10 cellular contexts compared by ENCODE assay signal in the genomic region with DNA sequence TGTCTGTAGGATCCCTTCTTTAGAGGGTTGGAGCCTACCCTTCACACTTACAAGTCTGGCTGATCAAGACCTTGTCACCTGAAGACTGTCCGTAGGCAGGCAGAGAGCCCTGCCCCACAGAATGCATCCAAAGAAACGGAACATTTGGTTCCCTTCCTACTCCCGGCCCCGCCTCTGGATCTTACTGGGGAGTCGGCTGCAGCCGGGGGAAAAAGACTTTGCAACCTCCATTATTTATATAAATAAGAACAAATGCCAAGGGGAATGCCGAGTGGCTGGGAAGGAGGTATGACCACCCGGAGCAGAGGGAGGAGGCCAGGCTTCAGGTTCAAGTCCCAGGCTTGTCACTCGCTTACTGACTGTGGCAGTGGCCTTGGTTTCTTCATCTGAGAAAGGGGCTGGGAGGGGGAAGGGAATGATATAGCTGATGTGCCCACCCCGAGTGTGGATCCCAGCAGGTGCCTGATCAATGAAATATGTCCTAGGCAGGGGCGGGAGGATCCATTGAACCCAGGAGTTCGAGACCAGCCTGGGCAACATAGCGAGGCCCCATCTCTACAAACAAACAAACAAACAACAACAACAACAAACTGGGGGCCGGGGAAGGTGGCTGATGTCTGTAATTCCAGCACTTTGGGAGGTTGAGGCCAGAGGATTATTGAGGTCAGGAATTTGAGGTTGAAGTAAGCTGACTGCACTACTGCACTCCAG. TPM values are rescaled to one million over a fixed set of nuclear protein-coding genes. Genes with fewer than 3 reads are reported as not detected.
DNase-seq lines count a peak whose midpoint lies in the region; ATAC-seq and TF ChIP-seq lines count a peak whose summit lies in the region.
"Had no signal": no experiment of that assay in that cellular context is flagged by ENCODE, and none has a peak within 500 bp of the region (broad histone marks: within the 10 kb centered on the region; RNA-seq: fewer than 3 reads in every experiment).

No MANE protein-coding gene starts in this region.

- H3K9me3 ChIP-seq in mucosa of rectum (ENCODE audit: control insufficient read depth in 2 of 2, low read length in 2 of 2) (no peaks in the 10 kb centered on the region), tibial artery (no peaks in the 10 kb centered on the region)

- peak overlapping the region; percentile 4 to 43 for H3K9ac ChIP-seq in mucosa of rectum (ENCODE audit: low read depth in 1 of 2, low read length in 2 of 2)

- peak overlapping the region; percentile 3 for H3K27ac Mint-ChIP-seq in central memory CD8-positive, alpha-beta T cell (ENCODE audit: low read depth)
- no peak overlapping the region for H3K27ac Mint-ChIP-seq in mesothelial cell of epicardium

- DNase-seq in activated T-cell treated with anti-CD3 and anti-CD28 coated beads, Interleukin-2, amount 50 U/mL, for 4 hours: no peak
- DNase-seq in activated T-cell treated with anti-CD3 and anti-CD28 coated beads, Interleukin-2, amount 50 U/mL, for 1 hour: no peak
- no peak for DNase-seq in central memory CD8-positive, alpha-beta T cell (ENCODE audit: low spot score in 2 of 2)
- peak; percentile 81 to 90 for DNase-seq in tibial artery
- no peak for DNase-seq in OCI-M1 (lab: John Stamatoyannopoulos, UW)
- no peak for DNase-seq in EL
- no peak for DNase-seq in mesothelial cell of epicardium (ENCODE audit: low spot score in 2 of 2, unreplicated experiment in 2 of 2)
- DNase-seq: effector CD8-positive, alpha-beta T cell; NCI-H1105 had no signal

- H3K36me3 ChIP-seq in mucosa of rectum (ENCODE audit: control insufficient read depth in 2 of 2, insufficient read depth in 2 of 2, low read length in 2 of 2): no peaks in the 10 kb centered on the region
- no peaks in the 10 kb centered on the region for H3K36me3 ChIP-seq in tibial artery

- peaks cover 61% of the 10 kb centered on the region for H3K4me1 Mint-ChIP-seq in activated T-cell treated with anti-CD3 and anti-CD28 coated beads, Interleukin-2, amount 50 U/mL, for 4 hours (ENCODE audit: low read depth)
- peaks cover 9% of the 10 kb centered on the region for H3K4me1 Mint-ChIP-seq in central memory CD8-positive, alpha-beta T cell
- peaks cover 29% of the 10 kb centered on the region for H3K4me1 Mint-ChIP-seq in mesothelial cell of epicardium

- H3K4me3 ChIP-seq in mucosa of rectum (ENCODE audit: low read length in 2 of 2) (peak overlapping the region in 1 of 2 donors; percentile 42), tibial artery (no peak overlapping the region)

- H3K27me3 ChIP-seq in mucosa of rectum (ENCODE audit: control insufficient read depth in 2 of 2, insufficient read depth in 2 of 2, low read length in 2 of 2) (no peaks in the 10 kb centered on the region), tibial artery (no peaks in the 10 kb centered on the region)

- no peaks in the 10 kb centered on the region for H3K9me3 Mint-ChIP-seq in activated T-cell treated with anti-CD3 and anti-CD28 coated beads, Interleukin-2, amount 50 U/mL, for 4 hours
- no peaks in the 10 kb centered on the region for H3K9me3 Mint-ChIP-seq in central memory CD8-positive, alpha-beta T cell
- H3K9me3 Mint-ChIP-seq in mesothelial cell of epicardium: no peaks in the 10 kb centered on the region

- no peak for ATAC-seq in activated T-cell treated with anti-CD3 and anti-CD28 coated beads, Interleukin-2, amount 50 U/mL, for 4 hours
- ATAC-seq in central memory CD8-positive, alpha-beta T cell (replicated peaks; ENCODE audit: extremely low read depth, poor library complexity, severe bottlenecking): no peak

- peak overlapping the region; percentile 84 to 87 for H3K27ac ChIP-seq in mucosa of rectum (ENCODE audit: low read depth in 2 of 2, low read length in 2 of 2)
- H3K27ac ChIP-seq in tibial artery: peak overlapping the region; percentile 83 to 96

- H3K4me1 ChIP-seq in mucosa of rectum (ENCODE audit: control insufficient read depth in 2 of 2, insufficient read depth in 2 of 2, low read length in 2 of 2): peaks cover 64 to 68% of the 10 kb centered on the region in 2 donors
- peaks cover 11 to 100% (median 57%) of the 10 kb centered on the region in 4 donors for H3K4me1 ChIP-seq in tibial artery

- peaks cover 13% of the 10 kb centered on the region for H3K27me3 Mint-ChIP-seq in activated T-cell treated with anti-CD3 and anti-CD28 coated beads, Interleukin-2, amount 50 U/mL, for 4 hours (ENCODE audit: low read depth)
- peaks cover 48% of the 10 kb centered on the region for H3K27me3 Mint-ChIP-seq in central memory CD8-positive, alpha-beta T cell
- H3K27me3 Mint-ChIP-seq in mesothelial cell of epicardium (ENCODE audit: low read depth): peaks cover 19% of the 10 kb centered on the region

- H3K36me3 Mint-ChIP-seq in activated T-cell treated with anti-CD3 and anti-CD28 coated beads, Interleukin-2, amount 50 U/mL, for 4 hours (ENCODE audit: insufficient read depth): no peaks in the 10 kb centered on the region
- H3K36me3 Mint-ChIP-seq in central memory CD8-positive, alpha-beta T cell (ENCODE audit: insufficient read depth): no peaks in the 10 kb centered on the region
- no peaks in the 10 kb centered on the region for H3K36me3 Mint-ChIP-seq in mesothelial cell of epicardium

- peak overlapping the region; percentile 30 for H3K4me3 Mint-ChIP-seq in activated T-cell treated with anti-CD3 and anti-CD28 coated beads, Interleukin-2, amount 50 U/mL, for 4 hours
- peak overlapping the region; percentile 33 for H3K4me3 Mint-ChIP-seq in central memory CD8-positive, alpha-beta T cell
- H3K4me3 Mint-ChIP-seq in mesothelial cell of epicardium: no peak overlapping the region

- TF ChIP-seq CTCF in tibial artery (IDR thresholded peaks at IDR 0.05) (no peak), mesothelial cell of epicardium (IDR thresholded peaks at IDR 0.05; ENCODE audit: unreplicated experiment) (no peak)

- intact Hi-C loops in tibial artery (cut with DNase I; ENCODE audit: low total_unique reads): no loop called here

RNA-seq across cellular contexts. Expression of gene RFX2, which starts 48.7 kb away (rescaled TPM):
- 1 to 10 TPM; 4.0 to 5.1 (median 4.0) TPM for total RNA-seq in activated T-cell treated with anti-CD3 and anti-CD28 coated beads, Interleukin-2, amount 50 U/mL, for 4 hours
- total RNA-seq in mesothelial cell of epicardium: 6.5 to 8.4 TPM (median 7.3 TPM) in 3 replicates

Comparison
In these comparisons a context has a peak if more than half of its experiments do, and no peak if none do; other contexts are left out.
1. DNase-seq: peak in tibial artery (2 of 2); none in activated T-cell treated with anti-CD3 and anti-CD28 coated beads, Interleukin-2, amount 50 U/mL, for 4 hours (single experiment), activated T-cell treated with anti-CD3 and anti-CD28 coated beads, Interleukin-2, amount 50 U/mL, for 1 hour (single experiment), central memory CD8-positive, alpha-beta T cell (0 of 2), OCI-M1 (single experiment), EL (single experiment) and mesothelial cell of epicardium (0 of 2).